ENCODE assay signal across 8 cellular contexts in genomic region chr3:88148651-88149050, GRCh38. TPM values are rescaled to one million over a fixed set of nuclear protein-coding genes. Genes with fewer than 3 reads are reported as not detected.
DNase-seq lines count a peak whose midpoint lies in the region; ATAC-seq, FAIRE-seq and TF ChIP-seq lines count a peak whose summit lies in the region.

No MANE protein-coding gene starts in this region.

- H2AK5ac ChIP-seq in H1 (ENCODE audit: low read depth, low read length) = no peak overlapping the region

- peak overlapping the region in 3 of 4 experiments; percentile 94 to 95 (median 94); a peak in 4 of 7 replicates for H3K9ac ChIP-seq in H1 (replicated peaks in 1 of 4; ENCODE audit: extremely low read depth in 1 of 4, low read depth in 3 of 4, low read length in 3 of 4)

- H3K9me3 Mint-ChIP-seq in neural crest cell = no peaks in the 10 kb centered on the region

- no peak overlapping the region for H3K23ac ChIP-seq in H1 (ENCODE audit: insufficient read length)

- no peaks in the 10 kb centered on the region; the same call in 1 of the 2 replicates for H3K36me3 ChIP-seq in BJ (ENCODE audit: control insufficient read depth, insufficient read depth, low read length)
- peaks cover 2 to 6% (median 4%) of the 10 kb centered on the region in 4 experiments; a peak in 4 of 8 replicates for H3K36me3 ChIP-seq in H1 (ENCODE audit: control insufficient read depth in 2 of 4, insufficient read depth in 4 of 4, low read length in 3 of 4)

- no peak overlapping the region for H2BK5ac ChIP-seq in H1 (ENCODE audit: low read depth, low read length)

- H3K4me3 Mint-ChIP-seq in neural crest cell = peak overlapping the region; percentile 100

- H2BK120ac ChIP-seq in H1 (replicated peaks; ENCODE audit: low read depth, low read length) = no peak overlapping the region

- H3K4me1 Mint-ChIP-seq in neural crest cell = peaks cover 46% of the 10 kb centered on the region

- POLR2A ChIA-PET in BJ (lab: Charles Lee) (no interaction called here), H1 (lab: Charles Lee; ENCODE audit: partially characterized antibody) (interaction anchor here (0.6 to 3.5 kb wide), 5 partner anchors 10 to 90 kb away, joined by 5 to 19 read pairs (median 11); partner anchors contain the start of genes CGGBP1 and ZNF654)

- no peak for ATAC-seq in HG02571 (IDR thresholded peaks at IDR 0.05; ENCODE audit: unreplicated experiment)
- ATAC-seq in GM19395 (IDR thresholded peaks at IDR 0.05; ENCODE audit: unreplicated experiment) = no peak

- H3K56ac ChIP-seq in H1 (replicated peaks; ENCODE audit: insufficient read length, low read depth, low read length) = no peak overlapping the region

- H3K79me2 ChIP-seq in H1 (ENCODE audit: control insufficient read depth in 1 of 2, insufficient read depth in 2 of 2, low read length in 2 of 2) = peaks cover 3 to 72% of the 10 kb centered on the region in 2 experiments; a peak in 3 of 4 replicates

- no peaks in the 10 kb centered on the region for H3K79me1 ChIP-seq in H1 (ENCODE audit: low read depth, low read length)

- peaks cover 0 to 2% of the 10 kb centered on the region in 2 experiments for H4K20me1 ChIP-seq in H1 (replicated peaks in 1 of 2; ENCODE audit: control insufficient read depth in 1 of 2, insufficient read depth in 2 of 2, low read length in 2 of 2)

- no peak overlapping the region for H2BK12ac ChIP-seq in H1 (ENCODE audit: low read depth, low read length)

- peak overlapping the region; percentile 92; the same call in 1 of the 2 replicates for H2AFZ ChIP-seq in H1 (ENCODE audit: low read length)

- H3K27me3 ChIP-seq in BJ (ENCODE audit: control insufficient read depth, insufficient read depth, low read length) (no peaks in the 10 kb centered on the region), H1 (replicated peaks in 1 of 4; ENCODE audit: control insufficient read depth in 3 of 4, extremely low read depth in 1 of 4, insufficient read depth in 3 of 4, low read length in 3 of 4) (no peaks in the 10 kb centered on the region)

- peak overlapping the region; percentile 98 for H3K27ac Mint-ChIP-seq in neural crest cell (ENCODE audit: unreplicated experiment)

- TF ChIP-seq POLR2A in NB4 (IDR thresholded peaks at IDR 0.05; ENCODE audit: extremely low read depth, insufficient read length) (no peak), H1 (IDR thresholded peaks at IDR 0.05; ENCODE audit: control extremely low read depth in 1 of 2, low read depth in 2 of 2, low read length in 2 of 2) (no peak)

- WGBS in H1 (ENCODE audit: extremely low coverage in 1 of 2, insufficient coverage in 1 of 2, insufficient read length in 1 of 2, insufficient replicate concordance in 2 of 2, low coverage in 1 of 2, low lambda C conversion rate in 2 of 2, missing lambda C conversion rate in 1 of 2), 2 experiments = 82% methylated on average over 17 of the region's 17 CpGs; no CpG with 5 or more reads in 1 of the 2 experiments

- H3K23me2 ChIP-seq in H1 (ENCODE audit: low read depth, low read length) = peaks cover 2% of the 10 kb centered on the region; the same call in 1 of the 2 replicates

- TF ChIP-seq CTCF in BJ (IDR thresholded peaks at IDR 0.05; ENCODE audit: insufficient read depth, low read depth, low read length) (no peak), NB4 (IDR thresholded peaks at IDR 0.05; ENCODE audit: low read depth, low read length) (no peak), H1 (IDR thresholded peaks at IDR 0.05; ENCODE audit: control extremely low read depth in 1 of 3, insufficient read depth in 1 of 3, low read depth in 1 of 3, low read length in 3 of 3) (no peak), neural crest cell (conservative IDR thresholded peaks at IDR 0.05) (no peak)

- H2BK20ac ChIP-seq in H1 (ENCODE audit: low read length) = no peak overlapping the region

- TF ChIP-seq EP300 in H1 (IDR thresholded peaks at IDR 0.05; ENCODE audit: borderline replicate concordance in 1 of 2, low read depth in 2 of 2, low read length in 2 of 2) = no peak

- H2BK15ac ChIP-seq in H1 (ENCODE audit: low read length) = no peak overlapping the region

- H4K5ac ChIP-seq in H1 (ENCODE audit: insufficient read length, low read depth, low read length) = peak overlapping the region; percentile 88

- CTCF ChIA-PET in BJ (lab: Yijun Ruan, JAX) (no interaction called here), H1 (lab: Charles Lee; ENCODE audit: partially characterized antibody) (no interaction called here)

- no peak overlapping the region for H4K91ac ChIP-seq in H1 (replicated peaks; ENCODE audit: insufficient read length, low read length)

- no peak for TF ChIP-seq RAD21 in H1 (IDR thresholded peaks at IDR 0.05 in 1 of 2, conservative IDR thresholded peaks at IDR 0.05 in 1 of 2; ENCODE audit: low read depth in 2 of 2, low read length in 2 of 2)

- H3K27me3 Mint-ChIP-seq in neural crest cell (ENCODE audit: low read depth) = no peaks in the 10 kb centered on the region

- no peak overlapping the region for H4K8ac ChIP-seq in H1 (ENCODE audit: extremely low read depth, insufficient read depth, low read length)

- H3K4me2 ChIP-seq in H1 (ENCODE audit: insufficient read depth in 1 of 2, low read depth in 2 of 2, low read length in 2 of 2) = peak overlapping the region; percentile 75 to 78

- FAIRE-seq in H1 (lab: Jason Lieb, UNC) = no peak

- H3K27ac ChIP-seq in H1 (ENCODE audit: low read depth, low read length) = no peak overlapping the region

- H3K18ac ChIP-seq in H1 (ENCODE audit: extremely low read depth, low read length) = no peak overlapping the region

- no peak overlapping the region for H3K14ac ChIP-seq in H1 (ENCODE audit: insufficient read length)

- H3K4me3 ChIP-seq in BJ (ENCODE audit: low read depth, low read length) = peak overlapping the region; percentile 100
- peak overlapping the region; percentile 95 for H3K4me3 ChIP-seq in NB4 (ENCODE audit: low read depth, low read length)
- peak overlapping the region; percentile 75 to 99 (median 96) for H3K4me3 ChIP-seq in H1 (ENCODE audit: extremely low read depth in 1 of 4, insufficient read depth in 2 of 4, low read depth in 3 of 4, low read length in 4 of 4)

- no peaks in the 10 kb centered on the region for H3K4me1 ChIP-seq in H1 (replicated peaks in 1 of 4; ENCODE audit: control insufficient read depth in 3 of 4, insufficient read depth in 4 of 4, low read length in 3 of 4)

- peaks cover 13% of the 10 kb centered on the region for H3K36me3 Mint-ChIP-seq in neural crest cell (ENCODE audit: low read depth)

- no peaks in the 10 kb centered on the region for H3K9me3 ChIP-seq in H1 (ENCODE audit: insufficient read depth in 2 of 2, low read depth in 1 of 2, low read length in 1 of 2)

- H3K4ac ChIP-seq in H1 (replicated peaks; ENCODE audit: insufficient read length, low read depth, low read length) = no peak overlapping the region

- in situ Hi-C loops in G401 (cut with HindIII; ENCODE audit: low sequenced_read_pairs) = no loop called here

- DNase-seq in BJ (ENCODE audit: low read depth) (no peak), NB4 (ENCODE audit: low read depth) (no peak), H1 (ENCODE audit: low read depth in 1 of 2, low spot score in 2 of 2) (no peak), neural crest cell (ENCODE audit: low read depth, low spot score) (no peak), DMS153 treated with DMSO at 0.1 percent for 48 hours (lab: John Stamatoyannopoulos, UW; ENCODE audit: unreplicated experiment) (no peak), G401 (ENCODE audit: low spot score) (no peak)

TF ChIP-seq in H1, 55 proteins besides CTCF, POLR2A, EP300 and RAD21:
- no peak for TF ChIP-seq JUN (IDR thresholded peaks at IDR 0.05; ENCODE audit: low read depth, low read length)
- no peak for TF ChIP-seq RXRA (IDR thresholded peaks at IDR 0.05; ENCODE audit: insufficient read depth, low read depth, low read length)
- no peak for TF ChIP-seq POU5F1 (IDR thresholded peaks at IDR 0.05; ENCODE audit: low read depth, low read length)
- TF ChIP-seq FOSL1 (IDR thresholded peaks at IDR 0.05; ENCODE audit: insufficient read depth, low read depth, low read length) = no peak
- no peak for TF ChIP-seq TCF12 (IDR thresholded peaks at IDR 0.05; ENCODE audit: low read depth, low read length)
- TF ChIP-seq CREB1 (IDR thresholded peaks at IDR 0.05) = no peak
- no peak for TF ChIP-seq SIN3A (conservative IDR thresholded peaks at IDR 0.05 in 1 of 2, IDR thresholded peaks at IDR 0.05 in 1 of 2; ENCODE audit: low read depth in 1 of 2, low read length in 2 of 2)
- no peak for TF ChIP-seq JUND (IDR thresholded peaks at IDR 0.05; ENCODE audit: low read length)
- no peak for TF ChIP-seq GABPA (IDR thresholded peaks at IDR 0.05; ENCODE audit: borderline replicate concordance, insufficient read depth, low read length)
- TF ChIP-seq HDAC2 (IDR thresholded peaks at IDR 0.05; ENCODE audit: borderline replicate concordance in 1 of 2, low read depth in 2 of 2, low read length in 2 of 2) = no peak
- no peak for TF ChIP-seq ZNF274 (IDR thresholded peaks at IDR 0.05; ENCODE audit: borderline replicate concordance, extremely low read depth, low read length)
- TF ChIP-seq RFX5 (IDR thresholded peaks at IDR 0.05; ENCODE audit: borderline replicate concordance, low read depth, low read length) = no peak
- TF ChIP-seq ASH2L (IDR thresholded peaks at IDR 0.05; ENCODE audit: low read length) = no peak
- TF ChIP-seq BACH1 (IDR thresholded peaks at IDR 0.05; ENCODE audit: low read length) = no peak
- no peak for TF ChIP-seq TEAD4 (IDR thresholded peaks at IDR 0.05; ENCODE audit: low read depth, low read length)

RNA-seq across cellular contexts. Expression of gene C3orf38, which starts 1.1 kb away (rescaled TPM):
- polyA plus RNA-seq in BJ (2011; rRNA removed) (8.3 and 17.7 TPM in 2 replicates), H1 (2011; rRNA removed) (4.7 and 8.6 TPM in 2 replicates)
- polyA minus RNA-seq in BJ (2011; rRNA and poly(A)+ RNA removed) = 17.1 and 23.4 TPM in 2 replicates
- 31.0 and 32.1 TPM in 2 replicates for total RNA-seq in H1 (2021; fragmentation: NEBNext Ultra II Directional; extraction: Animal tissue kit (Norgen Biotek cat#: 25700))
- polyA plus RNA-seq in H1 (2011; cell fraction: cytosol; rRNA removed) = 9.0 TPM
- polyA plus RNA-seq in H1 (2011; cell fraction: nucleus; rRNA removed) = 3.5 TPM
- polyA plus RNA-seq in H1 (2012, experiment 1 of 2) = 11.2 to 20.9 TPM (median 13.8 TPM) in 4 replicates
- polyA plus RNA-seq in H1 (2012, experiment 2 of 2) = 1.6 TPM
- polyA plus RNA-seq in H1 (2013, experiment 1 of 2) = 18.4 TPM
- 17.5 TPM for polyA plus RNA-seq in H1 (2013, experiment 2 of 2)
- 22.4 and 25.8 TPM in 2 replicates for polyA minus RNA-seq in H1 (2011; rRNA and poly(A)+ RNA removed)
- 19.2 TPM for polyA minus RNA-seq in H1 (2011; cell fraction: cytosol; rRNA and poly(A)+ RNA removed)
- 25.4 TPM for polyA minus RNA-seq in H1 (2011; cell fraction: nucleus; rRNA and poly(A)+ RNA removed)
- 33.4 and 36.3 TPM in 2 replicates for total RNA-seq in neural crest cell
- total RNA-seq in G401 (2014; rRNA removed; shearing (Covaris generic)) = 23.9 and 32.5 TPM in 2 replicates
